ENCODE assay signal across 9 cellular contexts in genomic region chr6:149012040-149012545, GRCh38.
A peak's percentile ranks its signal among the peaks of the same experiment; 100 is the strongest.
DNase-seq lines count a peak whose midpoint lies in the region; ATAC-seq, FAIRE-seq and TF ChIP-seq lines count a peak whose summit lies in the region.
"Had no signal": no experiment of that assay in that cellular context is flagged by ENCODE, and none has a peak within 500 bp of the region (broad histone marks: within the 10 kb centered on the region; RNA-seq: fewer than 3 reads in every experiment).

No MANE protein-coding gene starts in this region.

- H4K20me1 ChIP-seq in smooth muscle cell (ENCODE audit: low read depth) = no peaks in the 10 kb centered on the region

- H3K4me3 ChIP-seq in fibroblast of villous mesenchyme (ENCODE audit: low read depth, low read length) (no peak overlapping the region), smooth muscle cell (no peak overlapping the region)

- H3K9me3 ChIP-seq in smooth muscle cell (replicated peaks; ENCODE audit: low read depth) = no peaks in the 10 kb centered on the region

- peak overlapping the region; percentile 60 for H3K4me2 ChIP-seq in smooth muscle cell

- WGBS in smooth muscle cell (ENCODE audit: low lambda C conversion rate) = 7% methylated on average over 6 of the region's 6 CpGs

- H2AFZ ChIP-seq in smooth muscle cell (ENCODE audit: low read depth) = no peak overlapping the region

- peaks cover 7% of the 10 kb centered on the region for H3K4me1 ChIP-seq in smooth muscle cell (ENCODE audit: low read depth)

- H3K9me3 Mint-ChIP-seq in activated T-cell treated with anti-CD3 and anti-CD28 coated beads, Interleukin-2, amount 50 U/mL, for 72 hours = no peaks in the 10 kb centered on the region
- H3K9me3 Mint-ChIP-seq: activated T-cell treated with anti-CD3 and anti-CD28 coated beads, Interleukin-2, amount 50 U/mL, for 24 hours; T-helper 1 cell treated with Interleukin-12 subunit alpha and Interleukin-12 subunit beta and Interleukin-4 antibody, amounts not matched to agents 30 μg/mL and 1 μg/mL, for 36 hours had no signal

- H3K27ac Mint-ChIP-seq in activated T-cell treated with anti-CD3 and anti-CD28 coated beads, Interleukin-2, amount 50 U/mL, for 72 hours = no peak overlapping the region
- H3K27ac Mint-ChIP-seq: activated T-cell treated with anti-CD3 and anti-CD28 coated beads, Interleukin-2, amount 50 U/mL, for 24 hours; T-helper 1 cell treated with Interleukin-12 subunit alpha and Interleukin-12 subunit beta and Interleukin-4 antibody, amounts not matched to agents 30 μg/mL and 1 μg/mL, for 36 hours had no signal

- no peaks in the 10 kb centered on the region for H3K27me3 ChIP-seq in smooth muscle cell (ENCODE audit: low read depth)

- peak; percentile 84 for FAIRE-seq in H54 (lab: Jason Lieb, UNC)

- no peak overlapping the region for H3K9ac ChIP-seq in smooth muscle cell (ENCODE audit: low read depth)

- ATAC-seq in activated T-cell treated with anti-CD3 and anti-CD28 coated beads, Interleukin-2, amount 50 U/mL, for 72 hours (replicated peaks in 1 of 2) = no peak
- ATAC-seq in HG02852 (IDR thresholded peaks at IDR 0.05; ENCODE audit: unreplicated experiment) (no peak), HG03175 (IDR thresholded peaks at IDR 0.05; ENCODE audit: unreplicated experiment) (no peak)

- H3K27me3 Mint-ChIP-seq in activated T-cell treated with anti-CD3 and anti-CD28 coated beads, Interleukin-2, amount 50 U/mL, for 72 hours (ENCODE audit: low read depth) = peaks cover 12% of the 10 kb centered on the region
- H3K27me3 Mint-ChIP-seq: activated T-cell treated with anti-CD3 and anti-CD28 coated beads, Interleukin-2, amount 50 U/mL, for 24 hours had no signal

- no peaks in the 10 kb centered on the region for H3K36me3 Mint-ChIP-seq in activated T-cell treated with anti-CD3 and anti-CD28 coated beads, Interleukin-2, amount 50 U/mL, for 72 hours (ENCODE audit: insufficient read depth in 2 of 2)

- TF ChIP-seq CTCF in fibroblast of villous mesenchyme (IDR thresholded peaks at IDR 0.05; ENCODE audit: insufficient read depth, low read depth, low read length) (no peak), smooth muscle cell (IDR thresholded peaks at IDR 0.05; ENCODE audit: borderline replicate concordance, insufficient read depth, poor library complexity, severe bottlenecking) (no peak)

- no peak for TF ChIP-seq POLR2A in H54 (IDR thresholded peaks at IDR 0.05; ENCODE audit: low read depth, low read length)

- H3K79me2 ChIP-seq in smooth muscle cell (ENCODE audit: low read depth) = no peaks in the 10 kb centered on the region

- peaks cover 8% of the 10 kb centered on the region for H3F3A ChIP-seq in smooth muscle cell (ENCODE audit: low read depth)

- no peaks in the 10 kb centered on the region for H3K4me1 Mint-ChIP-seq in activated T-cell treated with anti-CD3 and anti-CD28 coated beads, Interleukin-2, amount 50 U/mL, for 72 hours (ENCODE audit: low read depth)

- no peaks in the 10 kb centered on the region for H3K36me3 ChIP-seq in smooth muscle cell (ENCODE audit: low read depth)

- DNase-seq in H54 (ENCODE audit: insufficient read length, low spot score) (no peak), SW 1271 (lab: John Stamatoyannopoulos, UW) (peak; percentile 59 to 60), fibroblast of villous mesenchyme (ENCODE audit: low read depth) (peak; percentile 99), smooth muscle cell (lab: John Stamatoyannopoulos, UW; ENCODE audit: unreplicated experiment) (no peak)
- no peak for DNase-seq in activated T-cell treated with anti-CD3 and anti-CD28 coated beads, Interleukin-2, amount 50 U/mL, for 72 hours
- DNase-seq: activated T-cell treated with anti-CD3 and anti-CD28 coated beads, Interleukin-2, amount 50 U/mL, for 24 hours had no signal

- peak overlapping the region; percentile 69 for H3K27ac ChIP-seq in smooth muscle cell (ENCODE audit: low read depth)

- no peak overlapping the region for H3K4me3 Mint-ChIP-seq in activated T-cell treated with anti-CD3 and anti-CD28 coated beads, Interleukin-2, amount 50 U/mL, for 72 hours
- H3K4me3 Mint-ChIP-seq: activated T-cell treated with anti-CD3 and anti-CD28 coated beads, Interleukin-2, amount 50 U/mL, for 24 hours; T-helper 1 cell treated with Interleukin-12 subunit alpha and Interleukin-12 subunit beta and Interleukin-4 antibody, amounts not matched to agents 30 μg/mL and 1 μg/mL, for 36 hours had no signal

Comparison
In these comparisons a context has a peak if more than half of its experiments do, and no peak if none do; other contexts are left out.
1. DNase-seq: peak in SW 1271 (2 of 2) and fibroblast of villous mesenchyme (single experiment); none in H54 (single experiment), smooth muscle cell (single experiment) and activated T-cell treated with anti-CD3 and anti-CD28 coated beads, Interleukin-2, amount 50 U/mL, for 72 hours (0 of 2).